Comparison of ENCODE assay signal across 13 cellular contexts in the genomic region with DNA sequence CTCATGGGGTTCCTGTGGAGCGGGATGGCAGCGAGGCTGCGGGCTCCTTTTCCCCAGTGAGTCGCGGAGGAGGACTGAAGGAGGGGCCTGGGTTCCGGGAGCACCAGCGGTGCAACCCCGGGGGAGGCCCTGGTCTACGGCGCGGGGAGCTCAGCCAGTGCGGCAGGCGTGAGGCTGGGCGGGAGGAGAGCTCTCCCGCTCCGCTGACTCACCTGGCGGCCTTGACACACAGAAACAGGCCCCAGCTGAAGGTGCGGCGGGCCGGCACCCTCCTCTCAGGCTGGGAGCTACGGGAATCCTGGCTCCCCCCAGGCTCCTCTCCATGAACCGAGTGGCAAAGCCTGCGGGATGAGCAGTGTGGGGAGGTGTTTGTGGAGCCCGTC. TPM values are rescaled to one million over a fixed set of nuclear protein-coding genes. Genes with fewer than 3 reads are reported as not detected.
DNase-seq lines count a peak whose midpoint lies in the region; ATAC-seq, FAIRE-seq and TF ChIP-seq lines count a peak whose summit lies in the region.
"Had no signal": no experiment of that assay in that cellular context is flagged by ENCODE, and none has a peak within 500 bp of the region (broad histone marks: within the 10 kb centered on the region; RNA-seq: fewer than 3 reads in every experiment).

No MANE protein-coding gene starts in this region.

- H3K27ac Mint-ChIP-seq in Calu3 (ENCODE audit: unreplicated experiment) = no peak overlapping the region

- H3K27ac ChIP-seq in lung (ENCODE audit: low read depth in 1 of 2, low read length in 1 of 2) = no peak overlapping the region
- H3K27ac ChIP-seq: parathyroid adenoma, stomach had no signal

- H3K9me3 Mint-ChIP-seq in Calu3 (ENCODE audit: low read depth, unreplicated experiment) = peaks cover 5% of the 10 kb centered on the region

- CTCF ChIA-PET in Calu3 (lab: Charles Lee) = interaction anchor here (0.5 to 1.7 kb wide), 2 partner anchors 9 to 1156 kb away, joined by 4 read pairs; no protein-coding TSS in a partner anchor

- FAIRE-seq in GM12891 (lab: Jason Lieb, UNC) = no peak

- H3K27me3 Mint-ChIP-seq in Calu3 (ENCODE audit: unreplicated experiment) = peaks cover 18% of the 10 kb centered on the region

- H3K36me3 ChIP-seq in H7 (replicated peaks; ENCODE audit: control insufficient read depth, insufficient read depth, low read length) (no peaks in the 10 kb centered on the region), lung (ENCODE audit: control insufficient read depth in 2 of 2, insufficient read depth in 2 of 2, low read length in 2 of 2) (no peaks in the 10 kb centered on the region)
- H3K36me3 ChIP-seq: stomach had no signal

- 23 to 54% methylated on average over 21 to 24 of the region's 24 CpGs for WGBS in lung, 2 donors

- TF ChIP-seq POLR2A in GM12891 (IDR thresholded peaks at IDR 0.05; ENCODE audit: low read depth, low read length) = no peak

- peak overlapping the region; percentile 56 for H3K4me3 Mint-ChIP-seq in Calu3 (ENCODE audit: low read depth, unreplicated experiment)

- ATAC-seq in lung (ENCODE audit: insufficient read depth, low FRiP score) (peak; percentile 19), GM21423 (IDR thresholded peaks at IDR 0.05; ENCODE audit: unreplicated experiment) (no peak), HG02884 (IDR thresholded peaks at IDR 0.05; ENCODE audit: unreplicated experiment) (no peak)

- H3K4me1 Mint-ChIP-seq in Calu3 (ENCODE audit: low read depth, unreplicated experiment) = peaks cover 28% of the 10 kb centered on the region

- DNase-seq in Calu3 (peak; percentile 56), H7 (peak; percentile 67), astrocyte of the hippocampus (ENCODE audit: low read depth, low spot score) (peak; percentile 12), lung (ENCODE audit: low spot score) (no peak), GM12891 (ENCODE audit: insufficient read length, low spot score) (no peak), amniotic stem cell (lab: John Stamatoyannopoulos, UW) (no peak)
- DNase-seq: activated CD4-positive, CD25-positive, alpha-beta regulatory T cell treated with anti-CD3 and anti-CD28 coated beads, Interleukin-2, amount 50 U/mL, for 72 hours; MM.1S; SIG-M5; stomach had no signal

- H3K4me3 ChIP-seq in H7 (ENCODE audit: insufficient read depth, low read depth, low read length) = no peak overlapping the region
- no peak overlapping the region for H3K4me3 ChIP-seq in lung

- H3K36me3 Mint-ChIP-seq in Calu3 (ENCODE audit: insufficient read depth, unreplicated experiment) = peaks cover 23% of the 10 kb centered on the region

- peaks cover 0 to 2% of the 10 kb centered on the region in 2 donors for H3K4me1 ChIP-seq in lung (ENCODE audit: control insufficient read depth in 2 of 2, insufficient read depth in 2 of 2, low read length in 2 of 2)

- BruUV-seq in Calu3 (replicated peaks; lab: Mats Ljungman, UMichigan) = no TSS peak

- intact Hi-C loops in Calu3 (cut with micrococcal nuclease; ENCODE audit: unreplicated experiment) = no loop called here

- peaks cover 0 to 5% of the 10 kb centered on the region in 2 donors for H3K9me3 ChIP-seq in lung (ENCODE audit: control insufficient read depth in 2 of 2, insufficient read depth in 1 of 2, low read length in 1 of 2)
- H3K9me3 ChIP-seq: stomach had no signal

- TF ChIP-seq CTCF in Calu3 (IDR thresholded peaks at IDR 0.05; ENCODE audit: unreplicated experiment) (no peak), lung (IDR thresholded peaks at IDR 0.05; ENCODE audit: control extremely low read depth, extremely low read depth) (no peak)

- H3K27me3 ChIP-seq in H7 (ENCODE audit: control insufficient read depth, insufficient read depth, low read length) (peaks cover 7% of the 10 kb centered on the region), lung (ENCODE audit: control insufficient read depth, insufficient read depth) (no peaks in the 10 kb centered on the region)

TF ChIP-seq in GM12891, 5 proteins besides CTCF, POLR2A, EP300 and RAD21:
- TF ChIP-seq SPI1 (IDR thresholded peaks at IDR 0.05; ENCODE audit: low read depth, low read length) (no peak), TAF1 (IDR thresholded peaks at IDR 0.05; ENCODE audit: low read depth, low read length) (no peak)

RNA-seq across cellular contexts. Expression of a gene that starts 6.8 kb away (rescaled TPM):
- total RNA-seq in Calu3 (2022) (32.9 and 35.1 TPM in 2 replicates), lung (10 to 100 TPM; 21.3 to 33.6 TPM)
- total RNA-seq in H7 (2014; rRNA removed; shearing (Covaris generic)) = 12.7 and 25.1 TPM in 2 replicates
- polyA plus RNA-seq in lung = 10 to 100 TPM in 1 of 2 donors, 1 to 10 TPM in 1; 8.3 to 12.4 TPM
- 12.6 TPM for polyA plus RNA-seq in GM12891 (2012; ENCODE audit: low read depth, missing spikeins)

RNA-seq across cellular contexts. Expression of a gene that starts 49.7 kb away (rescaled TPM):
- 85.8 and 91.1 TPM in 2 replicates for total RNA-seq in Calu3 (2022)
- total RNA-seq in H7 (2014; rRNA removed; shearing (Covaris generic)) = 32.0 and 34.4 TPM in 2 replicates
- total RNA-seq in lung = 100 to 1,000 TPM in 1 of 2 donors, 10 to 100 TPM in 1; 69.9 to 119 TPM
- polyA plus RNA-seq in lung = 10 to 100 TPM in 1 of 2 donors, 1 to 10 TPM in 1; 9.7 to 20.1 TPM
- polyA plus RNA-seq in GM12891 (2012; ENCODE audit: low read depth, missing spikeins) = 10.8 TPM

Comparison
In these comparisons a context has a peak if more than half of its experiments do, and no peak if none do; other contexts are left out.
1. DNase-seq: peak in Calu3 (single experiment), H7 (single experiment) and astrocyte of the hippocampus (single experiment); none in lung (single experiment), GM12891 (single experiment) and amniotic stem cell (single experiment).